1 cellular context compared by ENCODE assay signal in genomic region chr17:36601303-36602029, GRCh38.
TF ChIP-seq lines count a peak whose summit lies in the region.

A gene with protein sequence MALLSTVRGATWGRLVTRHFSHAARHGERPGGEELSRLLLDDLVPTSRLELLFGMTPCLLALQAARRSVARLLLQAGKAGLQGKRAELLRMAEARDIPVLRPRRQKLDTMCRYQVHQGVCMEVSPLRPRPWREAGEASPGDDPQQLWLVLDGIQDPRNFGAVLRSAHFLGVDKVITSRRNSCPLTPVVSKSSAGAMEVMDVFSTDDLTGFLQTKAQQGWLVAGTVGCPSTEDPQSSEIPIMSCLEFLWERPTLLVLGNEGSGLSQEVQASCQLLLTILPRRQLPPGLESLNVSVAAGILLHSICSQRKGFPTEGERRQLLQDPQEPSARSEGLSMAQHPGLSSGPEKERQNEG (plus strand): TSS chr17:36601583. CDS start chr17:36601811, 228 bp downstream.

TF ChIP-seq in IMR-90, 13 proteins besides CTCF, POLR2A, EP300 and RAD21 (continued from another document):
- TF ChIP-seq MXI1 (IDR thresholded peaks at IDR 0.05; ENCODE audit: borderline replicate concordance, low read depth, low read length) (peak; percentile 98), RFX5 (IDR thresholded peaks at IDR 0.05; ENCODE audit: low read depth, low read length) (no peak), MAZ (IDR thresholded peaks at IDR 0.05; ENCODE audit: borderline replicate concordance, low read depth, low read length) (peak; percentile 77; the same call in 1 of the 2 replicates)
